1 cellular context compared by ENCODE assay signal in the genomic region with DNA sequence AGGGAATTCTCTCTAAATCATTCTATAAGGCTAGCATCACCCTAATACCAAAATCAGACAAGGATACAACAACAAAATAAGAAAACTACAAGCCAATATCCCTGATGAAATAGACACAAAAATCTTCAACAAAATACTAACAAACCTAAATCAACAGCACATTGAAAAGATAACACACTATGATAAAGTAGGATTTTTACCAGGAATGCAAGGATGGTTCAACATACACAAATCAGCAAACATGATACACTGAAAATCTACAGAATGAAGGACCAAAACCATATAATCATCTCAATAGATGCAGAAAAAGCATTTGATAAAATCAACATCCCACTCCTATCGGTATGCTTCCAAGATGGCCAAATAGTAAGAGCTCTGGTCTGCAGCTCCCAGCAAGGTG.
TF ChIP-seq lines count a peak whose summit lies in the region.

No MANE protein-coding gene starts in this region.

TF ChIP-seq in K562, 482 proteins besides CTCF, POLR2A, EP300 and RAD21 (continued from another document):
- TF ChIP-seq, protein P1, sequence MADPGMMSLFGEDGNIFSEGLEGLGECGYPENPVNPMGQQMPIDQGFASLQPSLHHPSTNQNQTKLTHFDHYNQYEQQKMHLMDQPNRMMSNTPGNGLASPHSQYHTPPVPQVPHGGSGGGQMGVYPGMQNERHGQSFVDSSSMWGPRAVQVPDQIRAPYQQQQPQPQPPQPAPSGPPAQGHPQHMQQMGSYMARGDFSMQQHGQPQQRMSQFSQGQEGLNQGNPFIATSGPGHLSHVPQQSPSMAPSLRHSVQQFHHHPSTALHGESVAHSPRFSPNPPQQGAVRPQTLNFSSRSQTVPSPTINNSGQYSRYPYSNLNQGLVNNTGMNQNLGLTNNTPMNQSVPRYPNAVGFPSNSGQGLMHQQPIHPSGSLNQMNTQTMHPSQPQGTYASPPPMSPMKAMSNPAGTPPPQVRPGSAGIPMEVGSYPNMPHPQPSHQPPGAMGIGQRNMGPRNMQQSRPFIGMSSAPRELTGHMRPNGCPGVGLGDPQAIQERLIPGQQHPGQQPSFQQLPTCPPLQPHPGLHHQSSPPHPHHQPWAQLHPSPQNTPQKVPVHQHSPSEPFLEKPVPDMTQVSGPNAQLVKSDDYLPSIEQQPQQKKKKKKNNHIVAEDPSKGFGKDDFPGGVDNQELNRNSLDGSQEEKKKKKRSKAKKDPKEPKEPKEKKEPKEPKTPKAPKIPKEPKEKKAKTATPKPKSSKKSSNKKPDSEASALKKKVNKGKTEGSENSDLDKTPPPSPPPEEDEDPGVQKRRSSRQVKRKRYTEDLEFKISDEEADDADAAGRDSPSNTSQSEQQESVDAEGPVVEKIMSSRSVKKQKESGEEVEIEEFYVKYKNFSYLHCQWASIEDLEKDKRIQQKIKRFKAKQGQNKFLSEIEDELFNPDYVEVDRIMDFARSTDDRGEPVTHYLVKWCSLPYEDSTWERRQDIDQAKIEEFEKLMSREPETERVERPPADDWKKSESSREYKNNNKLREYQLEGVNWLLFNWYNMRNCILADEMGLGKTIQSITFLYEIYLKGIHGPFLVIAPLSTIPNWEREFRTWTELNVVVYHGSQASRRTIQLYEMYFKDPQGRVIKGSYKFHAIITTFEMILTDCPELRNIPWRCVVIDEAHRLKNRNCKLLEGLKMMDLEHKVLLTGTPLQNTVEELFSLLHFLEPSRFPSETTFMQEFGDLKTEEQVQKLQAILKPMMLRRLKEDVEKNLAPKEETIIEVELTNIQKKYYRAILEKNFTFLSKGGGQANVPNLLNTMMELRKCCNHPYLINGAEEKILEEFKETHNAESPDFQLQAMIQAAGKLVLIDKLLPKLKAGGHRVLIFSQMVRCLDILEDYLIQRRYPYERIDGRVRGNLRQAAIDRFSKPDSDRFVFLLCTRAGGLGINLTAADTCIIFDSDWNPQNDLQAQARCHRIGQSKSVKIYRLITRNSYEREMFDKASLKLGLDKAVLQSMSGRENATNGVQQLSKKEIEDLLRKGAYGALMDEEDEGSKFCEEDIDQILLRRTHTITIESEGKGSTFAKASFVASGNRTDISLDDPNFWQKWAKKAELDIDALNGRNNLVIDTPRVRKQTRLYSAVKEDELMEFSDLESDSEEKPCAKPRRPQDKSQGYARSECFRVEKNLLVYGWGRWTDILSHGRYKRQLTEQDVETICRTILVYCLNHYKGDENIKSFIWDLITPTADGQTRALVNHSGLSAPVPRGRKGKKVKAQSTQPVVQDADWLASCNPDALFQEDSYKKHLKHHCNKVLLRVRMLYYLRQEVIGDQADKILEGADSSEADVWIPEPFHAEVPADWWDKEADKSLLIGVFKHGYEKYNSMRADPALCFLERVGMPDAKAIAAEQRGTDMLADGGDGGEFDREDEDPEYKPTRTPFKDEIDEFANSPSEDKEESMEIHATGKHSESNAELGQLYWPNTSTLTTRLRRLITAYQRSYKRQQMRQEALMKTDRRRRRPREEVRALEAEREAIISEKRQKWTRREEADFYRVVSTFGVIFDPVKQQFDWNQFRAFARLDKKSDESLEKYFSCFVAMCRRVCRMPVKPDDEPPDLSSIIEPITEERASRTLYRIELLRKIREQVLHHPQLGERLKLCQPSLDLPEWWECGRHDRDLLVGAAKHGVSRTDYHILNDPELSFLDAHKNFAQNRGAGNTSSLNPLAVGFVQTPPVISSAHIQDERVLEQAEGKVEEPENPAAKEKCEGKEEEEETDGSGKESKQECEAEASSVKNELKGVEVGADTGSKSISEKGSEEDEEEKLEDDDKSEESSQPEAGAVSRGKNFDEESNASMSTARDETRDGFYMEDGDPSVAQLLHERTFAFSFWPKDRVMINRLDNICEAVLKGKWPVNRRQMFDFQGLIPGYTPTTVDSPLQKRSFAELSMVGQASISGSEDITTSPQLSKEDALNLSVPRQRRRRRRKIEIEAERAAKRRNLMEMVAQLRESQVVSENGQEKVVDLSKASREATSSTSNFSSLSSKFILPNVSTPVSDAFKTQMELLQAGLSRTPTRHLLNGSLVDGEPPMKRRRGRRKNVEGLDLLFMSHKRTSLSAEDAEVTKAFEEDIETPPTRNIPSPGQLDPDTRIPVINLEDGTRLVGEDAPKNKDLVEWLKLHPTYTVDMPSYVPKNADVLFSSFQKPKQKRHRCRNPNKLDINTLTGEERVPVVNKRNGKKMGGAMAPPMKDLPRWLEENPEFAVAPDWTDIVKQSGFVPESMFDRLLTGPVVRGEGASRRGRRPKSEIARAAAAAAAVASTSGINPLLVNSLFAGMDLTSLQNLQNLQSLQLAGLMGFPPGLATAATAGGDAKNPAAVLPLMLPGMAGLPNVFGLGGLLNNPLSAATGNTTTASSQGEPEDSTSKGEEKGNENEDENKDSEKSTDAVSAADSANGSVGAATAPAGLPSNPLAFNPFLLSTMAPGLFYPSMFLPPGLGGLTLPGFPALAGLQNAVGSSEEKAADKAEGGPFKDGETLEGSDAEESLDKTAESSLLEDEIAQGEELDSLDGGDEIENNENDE (IDR thresholded peaks at IDR 0.05; ENCODE audit: low read depth, low read length) = no peak
- TF ChIP-seq MBD2 (IDR thresholded peaks at IDR 0.05; ENCODE audit: borderline replicate concordance, low read depth) = no peak
- TF ChIP-seq ZNF217 (CRISPR knock-in tag; IDR thresholded peaks at IDR 0.05) = no peak
- TF ChIP-seq SMC3 (conservative IDR thresholded peaks at IDR 0.05; ENCODE audit: insufficient read depth, low read depth, low read length) = no peak
- peak; percentile 84 for TF ChIP-seq TRIM28 (IDR thresholded peaks at IDR 0.05)
- no peak for TF ChIP-seq GATAD2A (IDR thresholded peaks at IDR 0.05)
- TF ChIP-seq CBX3 (IDR thresholded peaks at IDR 0.05; ENCODE audit: borderline replicate concordance in 1 of 2, low read length in 2 of 2) = peak in 1 of 2 experiments; percentile 80; a peak in 1 of 3 replicates
TF ChIP-seq in K562: peak in this region for 7.
